ENCODE assay signal across 15 cellular contexts in genomic region chr2:119929537-119929936, GRCh38.
A peak's percentile ranks its signal among the peaks of the same experiment; 100 is the strongest.
DNase-seq lines count a peak whose midpoint lies in the region; ATAC-seq and TF ChIP-seq lines count a peak whose summit lies in the region.
"Had no signal": no experiment of that assay in that cellular context is flagged by ENCODE, and none has a peak within 500 bp of the region (broad histone marks: within the 10 kb centered on the region; RNA-seq: fewer than 3 reads in every experiment).

No MANE protein-coding gene starts in this region.

- peak overlapping the region; percentile 72 to 88 (median 80) for H3K4me3 Mint-ChIP-seq in CD8-positive, alpha-beta memory T cell
- peak overlapping the region; percentile 65 for H3K4me3 Mint-ChIP-seq in activated CD4-positive, alpha-beta memory T cell treated with anti-CD3 and anti-CD28 coated beads for 36 hours
- H3K4me3 Mint-ChIP-seq in immature natural killer cell = peak overlapping the region; percentile 87 to 92 (median 90)
- no peak overlapping the region for H3K4me3 Mint-ChIP-seq in WTC11
- H3K4me3 Mint-ChIP-seq: H9 had no signal

- no peaks in the 10 kb centered on the region for H3K4me1 ChIP-seq in ACC112 (ENCODE audit: control insufficient read depth, insufficient read depth, low read length, unreplicated experiment)
- peaks cover 69% of the 10 kb centered on the region for H3K4me1 ChIP-seq in CD8-positive, alpha-beta memory T cell (ENCODE audit: insufficient read depth, low read length)
- H3K4me1 ChIP-seq: psoas muscle had no signal

- CTCF ChIA-PET in CD8-positive, alpha-beta memory T cell (lab: Charles Lee) = interaction anchor here (0.7 to 2.5 kb wide), 5 partner anchors 9 to 247 kb away, joined by 3 to 6 read pairs (median 4); partner anchors contain the start of gene EPB41L5
- CTCF ChIA-PET in activated CD4-positive, alpha-beta memory T cell treated with anti-CD3 and anti-CD28 coated beads for 36 hours (lab: Charles Lee) = interaction anchor here (0.6 to 1.3 kb wide), 5 partner anchors 20 to 247 kb away, joined by 3 to 5 read pairs (median 3); no protein-coding TSS in a partner anchor
- CTCF ChIA-PET in WTC11 (lab: Charles Lee) = interaction anchor here (0.9 kb wide), 1 partner anchor 227 kb away, joined by 3 read pairs; no protein-coding TSS in a partner anchor

- no peaks in the 10 kb centered on the region for H3K9me3 Mint-ChIP-seq in CD8-positive, alpha-beta memory T cell
- H3K9me3 Mint-ChIP-seq in activated CD4-positive, alpha-beta memory T cell treated with anti-CD3 and anti-CD28 coated beads for 36 hours = no peaks in the 10 kb centered on the region
- no peaks in the 10 kb centered on the region for H3K9me3 Mint-ChIP-seq in immature natural killer cell
- no peaks in the 10 kb centered on the region for H3K9me3 Mint-ChIP-seq in WTC11
- H3K9me3 Mint-ChIP-seq: H9 had no signal

- peaks cover 18 to 33% (median 22%) of the 10 kb centered on the region in 3 donors for H3K36me3 Mint-ChIP-seq in CD8-positive, alpha-beta memory T cell
- peaks cover 7% of the 10 kb centered on the region for H3K36me3 Mint-ChIP-seq in activated CD4-positive, alpha-beta memory T cell treated with anti-CD3 and anti-CD28 coated beads for 36 hours
- H3K36me3 Mint-ChIP-seq in immature natural killer cell (peaks cover 19 to 28% (median 26%) of the 10 kb centered on the region in 3 donors), WTC11 (peaks cover 7% of the 10 kb centered on the region)

- no peak overlapping the region for H3K27ac ChIP-seq in ACC112 (ENCODE audit: low read depth, low read length)
- H3K27ac ChIP-seq in CD8-positive, alpha-beta memory T cell (ENCODE audit: low read depth, low read length) = peak overlapping the region; percentile 36
- H3K27ac ChIP-seq: BLaER1 treated with 17β-estradiol and CSF1 and Interleukin-3, amounts not matched to agents 10 nM and 100 nM; HL-60; psoas muscle had no signal

- intact Hi-C loops in activated CD4-positive, alpha-beta memory T cell treated with anti-CD3 and anti-CD28 coated beads for 36 hours (cut with micrococcal nuclease) = loop anchor here (2.0 to 5.0 kb wide), 5 partner anchors 21 to 248 kb away; partner anchors contain the start of gene PTPN4

- H3K27me3 Mint-ChIP-seq in CD8-positive, alpha-beta memory T cell = no peaks in the 10 kb centered on the region
- no peaks in the 10 kb centered on the region for H3K27me3 Mint-ChIP-seq in activated CD4-positive, alpha-beta memory T cell treated with anti-CD3 and anti-CD28 coated beads for 36 hours
- peaks cover 0 to 15% (median 3%) of the 10 kb centered on the region in 3 donors for H3K27me3 Mint-ChIP-seq in immature natural killer cell (ENCODE audit: low read depth in 3 of 3)
- no peaks in the 10 kb centered on the region for H3K27me3 Mint-ChIP-seq in WTC11 (ENCODE audit: low read depth)

- H2AFZ ChIP-seq in ACC112 (ENCODE audit: low read length, unreplicated experiment) = no peak overlapping the region

- peak overlapping the region; percentile 56 for H3K4me3 ChIP-seq in ACC112 (ENCODE audit: low read depth, low read length)
- peak overlapping the region; percentile 49 for H3K4me3 ChIP-seq in CD8-positive, alpha-beta memory T cell (ENCODE audit: low read length)
- H3K4me3 ChIP-seq: BLaER1 treated with 17β-estradiol and CSF1 and Interleukin-3, amounts not matched to agents 10 nM and 100 nM; psoas muscle had no signal

- TF ChIP-seq CTCF in WTC11 (IDR thresholded peaks at IDR 0.05) = no peak

- DNase-seq in CD8-positive, alpha-beta memory T cell = peak; percentile 2 to 65 (median 56)
- no peak for DNase-seq in activated CD4-positive, alpha-beta memory T cell treated with anti-CD3 and anti-CD28 coated beads for 36 hours
- DNase-seq in immature natural killer cell = peak; percentile 64 to 77 (median 74)
- no peak for DNase-seq in WTC11 (ENCODE audit: low spot score)
- DNase-seq in DMS 273 (lab: John Stamatoyannopoulos, UW; ENCODE audit: unreplicated experiment) = no peak
- DNase-seq in SW 1271 (lab: John Stamatoyannopoulos, UW) = no peak
- DNase-seq in cortex of kidney (lab: John Stamatoyannopoulos, UW) = no peak
- DNase-seq: erythroblast, GDM1, H9, NCI-H82, psoas muscle had no signal

- POLR2A ChIA-PET in CD8-positive, alpha-beta memory T cell (lab: Charles Lee) = interaction anchor here (2.4 kb wide), 1 partner anchor 169 kb away, joined by 9 read pairs; the partner anchor contains the start of gene PTPN4
- POLR2A ChIA-PET in activated CD4-positive, alpha-beta memory T cell treated with anti-CD3 and anti-CD28 coated beads for 36 hours (lab: Charles Lee) = no interaction called here
- POLR2A ChIA-PET in WTC11 (lab: Charles Lee) = no interaction called here

- no peaks in the 10 kb centered on the region for H3K79me2 ChIP-seq in ACC112 (ENCODE audit: control insufficient read depth, insufficient read depth, low read length, unreplicated experiment)

- H3K36me3 ChIP-seq in ACC112 (ENCODE audit: insufficient read depth, low read length) = 0 out of 2 replicates have a peak, but pooled peaks cover 2% of the 10 kb centered on the region
- peaks cover 4% of the 10 kb centered on the region for H3K36me3 ChIP-seq in CD8-positive, alpha-beta memory T cell (ENCODE audit: insufficient read depth, low read length)

- H3K27me3 ChIP-seq in ACC112 (ENCODE audit: insufficient read depth, low read length) = no peaks in the 10 kb centered on the region
- no peaks in the 10 kb centered on the region for H3K27me3 ChIP-seq in CD8-positive, alpha-beta memory T cell (ENCODE audit: insufficient read depth, low read length, poor library complexity, severe bottlenecking)
- H3K27me3 ChIP-seq: BLaER1 treated with 17β-estradiol and CSF1 and Interleukin-3, amounts not matched to agents 10 nM and 100 nM had no signal

- peak overlapping the region; percentile 71 to 97 (median 88) for H3K27ac Mint-ChIP-seq in CD8-positive, alpha-beta memory T cell
- peak overlapping the region; percentile 71 for H3K27ac Mint-ChIP-seq in activated CD4-positive, alpha-beta memory T cell treated with anti-CD3 and anti-CD28 coated beads for 36 hours
- H3K27ac Mint-ChIP-seq in immature natural killer cell = peak overlapping the region; percentile 87 to 95 (median 92)
- no peak overlapping the region for H3K27ac Mint-ChIP-seq in WTC11

- ATAC-seq in WTC11 = no peak
- ATAC-seq: psoas muscle had no signal

- H3K4me1 Mint-ChIP-seq in CD8-positive, alpha-beta memory T cell = peaks cover 59 to 83% (median 75%) of the 10 kb centered on the region in 3 donors
- peaks cover 65% of the 10 kb centered on the region for H3K4me1 Mint-ChIP-seq in activated CD4-positive, alpha-beta memory T cell treated with anti-CD3 and anti-CD28 coated beads for 36 hours (ENCODE audit: low read depth)
- H3K4me1 Mint-ChIP-seq in immature natural killer cell = peaks cover 49 to 73% of the 10 kb centered on the region in 2 donors
- no peaks in the 10 kb centered on the region for H3K4me1 Mint-ChIP-seq in WTC11
- H3K4me1 Mint-ChIP-seq: H9 had no signal

- no peaks in the 10 kb centered on the region for H3K9me3 ChIP-seq in CD8-positive, alpha-beta memory T cell (ENCODE audit: low read length)
- H3K9me3 ChIP-seq: BLaER1 treated with 17β-estradiol and CSF1 and Interleukin-3, amounts not matched to agents 10 nM and 100 nM; psoas muscle had no signal

TF ChIP-seq in WTC11, 78 proteins besides CTCF, POLR2A, EP300 and RAD21:
- no peak for TF ChIP-seq NR3C1 (CRISPR knock-in tag; conservative IDR thresholded peaks at IDR 0.05; ENCODE audit: low read depth)
- TF ChIP-seq AFF4 (CRISPR knock-in tag; IDR thresholded peaks at IDR 0.05; ENCODE audit: borderline replicate concordance) = no peak
- TF ChIP-seq SOX15 (CRISPR knock-in tag; IDR thresholded peaks at IDR 0.05) = no peak
- no peak for TF ChIP-seq SP1 (CRISPR knock-in tag; conservative IDR thresholded peaks at IDR 0.05)
- no peak for TF ChIP-seq PRRX2 (CRISPR knock-in tag; IDR thresholded peaks at IDR 0.05)
- TF ChIP-seq USF2 (CRISPR knock-in tag; IDR thresholded peaks at IDR 0.05) = no peak
- TF ChIP-seq FOXJ3 (CRISPR knock-in tag; IDR thresholded peaks at IDR 0.05; ENCODE audit: borderline replicate concordance) = no peak
- TF ChIP-seq ZNF138 (CRISPR knock-in tag; conservative IDR thresholded peaks at IDR 0.05) = no peak
- no peak for TF ChIP-seq RORB (CRISPR knock-in tag; IDR thresholded peaks at IDR 0.05)
- TF ChIP-seq GABPB1 (CRISPR knock-in tag; IDR thresholded peaks at IDR 0.05) = no peak
- no peak for TF ChIP-seq CBFB (CRISPR knock-in tag; IDR thresholded peaks at IDR 0.05; ENCODE audit: low read depth)
TF ChIP-seq in WTC11: peak in this region for 0.

Comparison
In these comparisons a context has a peak if more than half of its experiments do, and no peak if none do; other contexts are left out.
1. DNase-seq: peak in CD8-positive, alpha-beta memory T cell (5 of 5) and immature natural killer cell (3 of 3); none in activated CD4-positive, alpha-beta memory T cell treated with anti-CD3 and anti-CD28 coated beads for 36 hours (single experiment), WTC11 (single experiment), DMS 273 (single experiment), SW 1271 (0 of 2) and cortex of kidney (single experiment).